ENCODE assay signal across 13 cellular contexts in the genomic region with DNA sequence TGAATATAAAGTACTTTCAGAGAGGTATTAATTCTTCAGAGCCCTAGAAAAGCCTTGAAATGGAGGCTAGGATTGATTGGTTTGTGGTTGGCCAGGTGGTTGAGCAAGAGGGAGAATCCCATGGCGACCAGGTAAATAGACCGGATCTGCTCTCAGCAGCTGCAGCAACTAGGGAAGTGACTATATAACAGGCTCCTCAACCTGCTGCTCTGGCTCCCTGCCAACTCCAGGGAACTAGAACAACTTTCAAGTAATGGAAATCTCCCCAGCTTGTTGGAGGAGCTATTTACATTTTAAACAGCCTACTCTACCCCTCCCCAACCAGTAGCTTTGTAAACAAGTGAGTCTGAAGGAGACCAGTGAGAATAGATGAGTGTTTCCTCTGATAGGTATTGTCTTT.
DNase-seq lines count a peak whose midpoint lies in the region; ATAC-seq and TF ChIP-seq lines count a peak whose summit lies in the region.
"Had no signal": no experiment of that assay in that cellular context is flagged by ENCODE, and none has a peak within 500 bp of the region (broad histone marks: within the 10 kb centered on the region; RNA-seq: fewer than 3 reads in every experiment).

No MANE protein-coding gene starts in this region.

- H3K9me3 ChIP-seq in RWPE2 (ENCODE audit: severe bottlenecking) (no peaks in the 10 kb centered on the region), spleen (peaks cover 0 to 15% (median 0%) of the 10 kb centered on the region in 8 donors)
- peaks cover 0 to 10% of the 10 kb centered on the region in 2 donors for H3K9me3 ChIP-seq in CD4-positive, alpha-beta memory T cell (ENCODE audit: control insufficient read depth in 1 of 2, low read length in 2 of 2)
- H3K9me3 ChIP-seq: Caco-2 had no signal

- H3K4me1 ChIP-seq in RWPE2 (ENCODE audit: insufficient read depth, poor library complexity, severe bottlenecking) (no peaks in the 10 kb centered on the region), spleen (no peaks in the 10 kb centered on the region)
- no peaks in the 10 kb centered on the region for H3K4me1 ChIP-seq in CD4-positive, alpha-beta memory T cell (ENCODE audit: insufficient read depth, low read length)
- H3K4me1 ChIP-seq: Caco-2 had no signal

- no peak overlapping the region for H3K27ac Mint-ChIP-seq in CD4-positive, alpha-beta memory T cell

- H3K4me3 ChIP-seq in H7 (ENCODE audit: insufficient read depth, low read depth, low read length) = no peak overlapping the region
- H3K4me3 ChIP-seq in RWPE2 (ENCODE audit: severe bottlenecking) = no peak overlapping the region
- H3K4me3 ChIP-seq in spleen = no peak overlapping the region
- no peak overlapping the region for H3K4me3 ChIP-seq in CD4-positive, alpha-beta memory T cell (ENCODE audit: low read length in 2 of 2)

- no peaks in the 10 kb centered on the region for H3K27me3 Mint-ChIP-seq in CD4-positive, alpha-beta memory T cell

- WGBS in spleen, 5 donors = 3 to 14% (median 13%) methylated on average over 2 of the region's 2 CpGs

- TF ChIP-seq POLR2A in spleen (IDR thresholded peaks at IDR 0.05) = no peak

- H3K36me3 ChIP-seq in H7 (replicated peaks; ENCODE audit: control insufficient read depth, insufficient read depth, low read length) = no peaks in the 10 kb centered on the region; the same call in 1 of the 2 replicates
- H3K36me3 ChIP-seq in RWPE2 (ENCODE audit: low read depth) = no peaks in the 10 kb centered on the region
- no peaks in the 10 kb centered on the region for H3K36me3 ChIP-seq in spleen
- no peaks in the 10 kb centered on the region for H3K36me3 ChIP-seq in CD4-positive, alpha-beta memory T cell (ENCODE audit: insufficient read depth, low read length)

- intact Hi-C loops in spleen (cut with DNase I; ENCODE audit: low total_unique reads) = no loop called here
- intact Hi-C loops in CD4-positive, alpha-beta memory T cell (cut with micrococcal nuclease) = no loop called here

- H3K27me3 ChIP-seq in H7 (ENCODE audit: control insufficient read depth, insufficient read depth, low read length) = no peaks in the 10 kb centered on the region
- no peaks in the 10 kb centered on the region for H3K27me3 ChIP-seq in RWPE2 (ENCODE audit: insufficient read depth, poor library complexity, severe bottlenecking)
- H3K27me3 ChIP-seq in spleen (replicated peaks in 1 of 7) = no peaks in the 10 kb centered on the region
- H3K27me3 ChIP-seq in CD4-positive, alpha-beta memory T cell (ENCODE audit: insufficient read depth, low read length) = no peaks in the 10 kb centered on the region

- CTCF ChIA-PET in CD4-positive, alpha-beta memory T cell (lab: Charles Lee; ENCODE audit: partially characterized antibody) = no interaction called here

- peak; percentile 25; the same call in 1 of the 3 replicates for ATAC-seq in RWPE2 (ENCODE audit: low read depth)
- ATAC-seq: left lobe of liver had no signal

- H3K4me1 Mint-ChIP-seq in CD4-positive, alpha-beta memory T cell = no peaks in the 10 kb centered on the region

- POLR2A ChIA-PET in CD4-positive, alpha-beta memory T cell (lab: Charles Lee; ENCODE audit: partially characterized antibody) = no interaction called here

- H3K36me3 Mint-ChIP-seq in CD4-positive, alpha-beta memory T cell = no peaks in the 10 kb centered on the region

- DNase-seq in H7 (peak; percentile 34), NCI-H187 treated with DMSO at 0.1 percent for 48 hours (lab: John Stamatoyannopoulos, UW) (peak; percentile 84), RWPE2 (ENCODE audit: low spot score) (no peak), left kidney (ENCODE audit: low read depth, low spot score) (peak; percentile 63), spleen (no peak), NOMO-1 treated with DMSO at 0.1 percent for 48 hours (lab: John Stamatoyannopoulos, UW; ENCODE audit: unreplicated experiment) (no peak)
- no peak for DNase-seq in CD4-positive, alpha-beta memory T cell
- no peak for DNase-seq in activated T-cell treated with anti-CD3 and anti-CD28 coated beads, Interleukin-2, amount 50 U/mL, for 1 hour
- DNase-seq: aorta; Caco-2; stimulated activated CD4-positive, alpha-beta T cell treated with anti-CD3 and anti-CD28 coated beads, Interleukin-2, amount 100 ng/mL, for 24 hours had no signal

- no peak overlapping the region for H3K4me3 Mint-ChIP-seq in CD4-positive, alpha-beta memory T cell

- H3K27ac ChIP-seq in RWPE2 (ENCODE audit: poor library complexity, severe bottlenecking) (no peak overlapping the region), spleen (no peak overlapping the region)
- no peak overlapping the region for H3K27ac ChIP-seq in CD4-positive, alpha-beta memory T cell (ENCODE audit: low read depth, low read length)
- H3K27ac ChIP-seq: epithelial cell of prostate had no signal

- TF ChIP-seq CTCF in RWPE2 (IDR thresholded peaks at IDR 0.05; ENCODE audit: poor library complexity, severe bottlenecking) (no peak), spleen (IDR thresholded peaks at IDR 0.05 in 8 of 11, conservative IDR thresholded peaks at IDR 0.05 in 3 of 11) (no peak)

- H3K9me3 Mint-ChIP-seq in CD4-positive, alpha-beta memory T cell = peaks cover 0 to 21% (median 10%) of the 10 kb centered on the region in 8 donors

Comparison
In these comparisons a context has a peak if more than half of its experiments do, and no peak if none do; other contexts are left out.
1. DNase-seq: peak in H7 (single experiment), NCI-H187 treated with DMSO at 0.1 percent for 48 hours (single experiment) and left kidney (single experiment); none in RWPE2 (single experiment), spleen (single experiment), NOMO-1 treated with DMSO at 0.1 percent for 48 hours (single experiment), CD4-positive, alpha-beta memory T cell (0 of 5) and activated T-cell treated with anti-CD3 and anti-CD28 coated beads, Interleukin-2, amount 50 U/mL, for 1 hour (single experiment).